ENCODE assay signal across 8 cellular contexts in genomic region chr11:75331299-75331698, GRCh38. TPM values are rescaled to one million over a fixed set of nuclear protein-coding genes. Genes with fewer than 3 reads are reported as not detected.
A peak's percentile ranks its signal among the peaks of the same experiment; 100 is the strongest.
DNase-seq lines count a peak whose midpoint lies in the region; ATAC-seq and TF ChIP-seq lines count a peak whose summit lies in the region.
"Not testable (repeated sequence)": the region's sequence is repeated elsewhere in the genome, so short reads cannot be mapped to it uniquely, and the experiment has no call there.

No MANE protein-coding gene starts in this region.

- H3K4me1 Mint-ChIP-seq in T-helper 2 cell treated with Interferon-gamma antibody and Interleukin-4, amounts not matched to agents 5 μg/mL and 100 μg/mL, for 36 hours (ENCODE audit: low read depth): peaks cover 43% of the 10 kb centered on the region
- H3K4me1 Mint-ChIP-seq in central memory CD8-positive, alpha-beta T cell: peaks cover 39% of the 10 kb centered on the region
- H3K4me1 Mint-ChIP-seq in nephron: peaks cover 52% of the 10 kb centered on the region

- H3K9me3 Mint-ChIP-seq in T-helper 2 cell treated with Interferon-gamma antibody and Interleukin-4, amounts not matched to agents 5 μg/mL and 100 μg/mL, for 36 hours; central memory CD8-positive, alpha-beta T cell; nephron: not testable (repeated sequence)

- H3K27ac ChIP-seq in C4-2B: peak overlapping the region; percentile 69
- peak overlapping the region; percentile 46 for H3K27ac ChIP-seq in HUES48 (ENCODE audit: low read depth, low read length)
- H3K27ac ChIP-seq in gastroesophageal sphincter: peak overlapping the region in 3 of 4 donors; percentile 80 to 98 (median 96)
- not testable (repeated sequence) for H3K27ac ChIP-seq in mesenchymal stem cell (ENCODE audit: low read length, poor library complexity, severe bottlenecking)
- H3K27ac ChIP-seq in stomach smooth muscle (ENCODE audit: low read length): peak overlapping the region; percentile 55

- H2BK15ac ChIP-seq in mesenchymal stem cell (ENCODE audit: low read depth, poor library complexity, severe bottlenecking): not testable (repeated sequence)

- H4K91ac ChIP-seq in mesenchymal stem cell (ENCODE audit: low read length): not testable (repeated sequence)

- H3K9ac ChIP-seq in HUES48 (ENCODE audit: low read depth, low read length): peak overlapping the region; percentile 44; the same call in 1 of the 2 replicates
- not testable (repeated sequence) for H3K9ac ChIP-seq in mesenchymal stem cell (ENCODE audit: low read length); stomach smooth muscle (ENCODE audit: low read length in 2 of 2)

- not testable (repeated sequence) for H2AFZ ChIP-seq in mesenchymal stem cell (ENCODE audit: low read depth, low read length)

- peak overlapping the region in 1 of 2 experiments; percentile 68 for H3K4ac ChIP-seq in mesenchymal stem cell (ENCODE audit: low read depth in 1 of 2, low read length in 2 of 2)

- peak overlapping the region in 1 of 2 experiments; percentile 47 for H2BK12ac ChIP-seq in mesenchymal stem cell (ENCODE audit: low read length in 2 of 2)

- H3K23ac ChIP-seq in mesenchymal stem cell (ENCODE audit: low read length in 2 of 2): not testable (repeated sequence)

- H3K4me2 ChIP-seq in mesenchymal stem cell (ENCODE audit: low read length, poor library complexity, severe bottlenecking): not testable (repeated sequence)

- H3K4me1 ChIP-seq in HUES48 (ENCODE audit: control insufficient read depth, insufficient read depth, low read length) (peaks cover 20% of the 10 kb centered on the region), gastroesophageal sphincter (peaks cover 11 to 100% (median 57%) of the 10 kb centered on the region in 3 donors), mesenchymal stem cell (ENCODE audit: control insufficient read depth, insufficient read depth, low read depth, low read length) (peaks cover 43% of the 10 kb centered on the region), stomach smooth muscle (ENCODE audit: control insufficient read depth, insufficient read depth, low read length) (peaks cover 78% of the 10 kb centered on the region)

- not testable (repeated sequence) for DNase-seq in T-helper 2 cell treated with Interferon-gamma antibody and Interleukin-4, amounts not matched to agents 5 μg/mL and 100 μg/mL, for 36 hours (ENCODE audit: low spot score); central memory CD8-positive, alpha-beta T cell (ENCODE audit: low spot score in 2 of 2); mesenchymal stem cell

- not testable (repeated sequence) for TF ChIP-seq CTCF in C4-2B (conservative IDR thresholded peaks at IDR 0.05); gastroesophageal sphincter (IDR thresholded peaks at IDR 0.05); nephron (IDR thresholded peaks at IDR 0.05; ENCODE audit: unreplicated experiment in 3 of 3)

- H3K27ac Mint-ChIP-seq in T-helper 2 cell treated with Interferon-gamma antibody and Interleukin-4, amounts not matched to agents 5 μg/mL and 100 μg/mL, for 36 hours: peak overlapping the region; percentile 12
- H3K27ac Mint-ChIP-seq in central memory CD8-positive, alpha-beta T cell (ENCODE audit: low read depth): peak overlapping the region; percentile 42
- H3K27ac Mint-ChIP-seq in nephron: peak overlapping the region; percentile 60 to 98 (median 72)

- H2AK5ac ChIP-seq in mesenchymal stem cell (ENCODE audit: low read length, severe bottlenecking): not testable (repeated sequence)

- H2BK120ac ChIP-seq in mesenchymal stem cell (ENCODE audit: low read depth, low read length): peak overlapping the region; percentile 27

- peak overlapping the region; percentile 45 to 79 for H3K18ac ChIP-seq in mesenchymal stem cell (ENCODE audit: low read depth in 1 of 2, low read length in 2 of 2)

- not testable (repeated sequence) for H3K27me3 ChIP-seq in HUES48 (ENCODE audit: control insufficient read depth, insufficient read depth, low read length); gastroesophageal sphincter; mesenchymal stem cell (ENCODE audit: control insufficient read depth in 1 of 2, insufficient read depth in 1 of 2, low read length in 2 of 2); stomach smooth muscle (ENCODE audit: control insufficient read depth in 1 of 2, insufficient read depth in 2 of 2, low read length in 2 of 2)

- not testable (repeated sequence) for ATAC-seq in central memory CD8-positive, alpha-beta T cell (replicated peaks; ENCODE audit: extremely low read depth, poor library complexity, severe bottlenecking); gastroesophageal sphincter

- not testable (repeated sequence) for H3K14ac ChIP-seq in mesenchymal stem cell (ENCODE audit: low read length in 2 of 2)

- TF ChIP-seq POLR2A in gastroesophageal sphincter (IDR thresholded peaks at IDR 0.05): not testable (repeated sequence)

- not testable (repeated sequence) for H3K9me3 ChIP-seq in HUES48 (ENCODE audit: control insufficient read depth, insufficient read depth, low read length); gastroesophageal sphincter; mesenchymal stem cell (ENCODE audit: control insufficient read depth, low read length); stomach smooth muscle (ENCODE audit: control insufficient read depth in 2 of 2, low read length in 2 of 2)

- peaks cover 19% of the 10 kb centered on the region for H3K36me3 Mint-ChIP-seq in T-helper 2 cell treated with Interferon-gamma antibody and Interleukin-4, amounts not matched to agents 5 μg/mL and 100 μg/mL, for 36 hours (ENCODE audit: low read depth)
- H3K36me3 Mint-ChIP-seq in central memory CD8-positive, alpha-beta T cell (ENCODE audit: insufficient read depth); nephron (ENCODE audit: low read depth): not testable (repeated sequence)

- not testable (repeated sequence) for H4K8ac ChIP-seq in mesenchymal stem cell (ENCODE audit: low read length)

- not testable (repeated sequence) for H3K36me3 ChIP-seq in HUES48 (ENCODE audit: control insufficient read depth, insufficient read depth, low read length); gastroesophageal sphincter; mesenchymal stem cell (ENCODE audit: control insufficient read depth in 1 of 2, insufficient read depth in 2 of 2, low read depth in 1 of 2, low read length in 2 of 2); stomach smooth muscle (ENCODE audit: control insufficient read depth in 2 of 2, insufficient read depth in 2 of 2, low read length in 2 of 2)

- not testable (repeated sequence) for H3K4me3 Mint-ChIP-seq in T-helper 2 cell treated with Interferon-gamma antibody and Interleukin-4, amounts not matched to agents 5 μg/mL and 100 μg/mL, for 36 hours; central memory CD8-positive, alpha-beta T cell; nephron

- H3K4me3 ChIP-seq in HUES48 (ENCODE audit: low read depth, low read length); gastroesophageal sphincter; mesenchymal stem cell (ENCODE audit: insufficient read depth in 1 of 2, low read depth in 1 of 2, low read length in 2 of 2); stomach smooth muscle (ENCODE audit: low read length in 2 of 2): not testable (repeated sequence)

- 89 to 95% methylated on average over 2 to 6 of the region's 6 CpGs for WGBS in gastroesophageal sphincter (ENCODE audit: low coverage in 1 of 2), 2 donors
- 76% methylated on average over 6 of the region's 6 CpGs for WGBS in mesenchymal stem cell

- TF ChIP-seq EP300 in gastroesophageal sphincter (IDR thresholded peaks at IDR 0.05): not testable (repeated sequence)

- not testable (repeated sequence) for H3K27me3 Mint-ChIP-seq in T-helper 2 cell treated with Interferon-gamma antibody and Interleukin-4, amounts not matched to agents 5 μg/mL and 100 μg/mL, for 36 hours (ENCODE audit: low read depth); central memory CD8-positive, alpha-beta T cell; nephron (ENCODE audit: low read depth)

- H2BK5ac ChIP-seq in mesenchymal stem cell (ENCODE audit: low read depth, low read length, poor library complexity, severe bottlenecking): not testable (repeated sequence)

- H3K79me1 ChIP-seq in mesenchymal stem cell (replicated peaks; ENCODE audit: low read length, poor library complexity, severe bottlenecking): peaks cover 26% of the 10 kb centered on the region

RNA-seq across cellular contexts. Expression of gene ARRB1, which starts 20.2 kb away (rescaled TPM):
- 100 to 1,000 TPM in 1 of 4 donors, 10 to 100 TPM in 3; 72.3 to 120 (median 93.0) TPM for total RNA-seq in gastroesophageal sphincter
- polyA plus RNA-seq in mesenchymal stem cell (2013, experiment 1 of 2): 65.2 TPM
- 64.4 TPM for polyA plus RNA-seq in mesenchymal stem cell (2013, experiment 2 of 2)

Comparison
In these comparisons a context has a peak if more than half of its experiments do, and no peak if none do; other contexts are left out.
1. H3K27ac Mint-ChIP-seq: peak in every context shown above with its lines; median percentile 72 in nephron; 42 in central memory CD8-positive, alpha-beta T cell; 12 in T-helper 2 cell treated with Interferon-gamma antibody and Interleukin-4, amounts not matched to agents 5 μg/mL and 100 μg/mL, for 36 hours.